In the genomic region with DNA sequence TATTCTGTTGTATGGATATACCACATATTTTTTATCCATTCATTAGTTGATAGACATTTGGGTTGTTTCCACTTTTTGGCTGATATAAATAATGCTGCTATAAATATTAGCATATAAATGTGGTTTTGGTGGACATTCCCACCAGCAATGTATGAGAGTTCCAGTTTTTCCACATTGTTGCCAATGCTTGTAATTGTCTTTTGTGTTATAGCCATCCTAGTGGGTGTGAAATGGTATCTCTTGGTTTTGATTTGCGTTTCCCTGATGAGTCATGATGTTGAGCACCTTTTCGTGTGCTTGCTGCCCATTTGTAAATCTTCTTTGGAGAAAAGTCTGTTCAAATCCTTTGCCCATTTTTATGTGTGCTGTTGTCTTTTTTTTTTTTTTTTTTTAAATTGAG, we compare ENCODE assay signal across 14 cellular contexts.
"Had no signal": no experiment of that assay in that cellular context is flagged by ENCODE, and none has a peak within 500 bp of the region (broad histone marks: within the 10 kb centered on the region; RNA-seq: fewer than 3 reads in every experiment).

No MANE protein-coding gene starts in this region.

- H3K4me1 ChIP-seq: colonic mucosa, tibial artery had no signal

- H3K36me3 ChIP-seq: colonic mucosa had no signal

- DNase-seq: activated CD4-positive, alpha-beta T cell treated with anti-CD3 and anti-CD28 coated beads for 4 hours; activated CD4-positive, alpha-beta T cell treated with anti-CD3 and anti-CD28 coated beads, Interleukin-2, amount 50 U/mL, for 48 hours; activated CD4-positive, CD25-positive, alpha-beta regulatory T cell; colonic mucosa; left colon; mesenchymal stem cell; nephron progenitor cell; right lobe of liver; stimulated activated CD4-positive, alpha-beta T cell treated with anti-CD3 and anti-CD28 coated beads, Interleukin-2, amount 100 ng/mL, for 24 hours; stimulated activated naive CD8-positive, alpha-beta T cell treated with anti-CD3 and anti-CD28 coated beads, Interleukin-15, amount 100 ng/mL, for 72 hours; T-helper 1 cell; tibial artery had no signal

- H3K9me3 ChIP-seq: colonic mucosa, right lobe of liver, tibial artery had no signal

- H3K27ac ChIP-seq: colonic mucosa, right lobe of liver, skin epidermis, tibial artery had no signal

- H3K4me3 ChIP-seq: colonic mucosa, right lobe of liver, skin epidermis, tibial artery had no signal

- H3K27me3 ChIP-seq: colonic mucosa, right lobe of liver, tibial artery had no signal

- ATAC-seq: left colon; right lobe of liver; stimulated activated effector memory CD8-positive, alpha-beta T cell treated with anti-CD3 and anti-CD28 coated beads, Interleukin-12 subunit alpha, Interleukin-12 subunit beta, amount 100 ng/mL, for 72 hours; stimulated activated naive CD8-positive, alpha-beta T cell treated with anti-CD3 and anti-CD28 coated beads, Interleukin-15, amount 100 ng/mL, for 72 hours had no signal
